ENCODE assay signal across 32 cellular contexts in the genomic region with DNA sequence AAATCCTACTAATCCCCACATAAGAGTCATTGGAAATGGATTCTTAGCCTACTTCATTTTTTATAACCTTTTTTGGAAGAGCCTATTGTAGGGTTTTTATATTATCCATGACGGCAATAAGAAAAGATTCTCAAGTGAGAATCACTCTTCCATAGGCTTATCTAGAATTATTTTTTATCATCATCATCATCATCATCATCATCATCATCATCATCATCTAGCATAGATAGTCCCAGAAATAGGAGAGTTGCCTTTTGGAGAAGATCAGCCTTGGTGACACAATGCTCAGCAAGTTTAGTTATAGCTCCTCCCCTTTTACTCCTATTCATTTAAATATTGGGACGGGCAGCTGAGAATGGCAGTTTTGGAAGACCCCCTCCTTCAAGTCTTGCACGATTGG.
DNase-seq lines count a peak whose midpoint lies in the region; ATAC-seq, FAIRE-seq and TF ChIP-seq lines count a peak whose summit lies in the region.
"Had no signal": no experiment of that assay in that cellular context is flagged by ENCODE, and none has a peak within 500 bp of the region (broad histone marks: within the 10 kb centered on the region; RNA-seq: fewer than 3 reads in every experiment).

No MANE protein-coding gene starts in this region.

- no peak overlapping the region for H2AFZ ChIP-seq in HepG2 (ENCODE audit: low read length)
- peak overlapping the region; percentile 53; the same call in 1 of the 2 replicates for H2AFZ ChIP-seq in H1 (ENCODE audit: low read length)

- H2BK12ac ChIP-seq in H1 (ENCODE audit: low read depth, low read length): no peak overlapping the region

- no peak overlapping the region for H3K14ac ChIP-seq in H1 (ENCODE audit: insufficient read length)

- H2BK5ac ChIP-seq in H1 (ENCODE audit: low read depth, low read length): no peak overlapping the region

- H3K23ac ChIP-seq in H1 (ENCODE audit: insufficient read length): no peak overlapping the region

- no peak overlapping the region for H2BK120ac ChIP-seq in H1 (replicated peaks; ENCODE audit: low read depth, low read length)

- TF ChIP-seq POLR2A in HepG2 (IDR thresholded peaks at IDR 0.05; ENCODE audit: insufficient read depth in 1 of 2, low read depth in 2 of 2, low read length in 2 of 2) (no peak), right lobe of liver (IDR thresholded peaks at IDR 0.05) (no peak), H1 (IDR thresholded peaks at IDR 0.05; ENCODE audit: control extremely low read depth in 1 of 2, low read depth in 2 of 2, low read length in 2 of 2) (no peak)

- H4K5ac ChIP-seq in H1 (ENCODE audit: insufficient read length, low read depth, low read length): no peak overlapping the region

- H3K36me3 ChIP-seq in HepG2 (replicated peaks in 1 of 2; ENCODE audit: control insufficient read depth in 1 of 2, insufficient read depth in 2 of 2, low read length in 2 of 2): no peaks in the 10 kb centered on the region
- H3K36me3 ChIP-seq in right lobe of liver: no peaks in the 10 kb centered on the region
- no peaks in the 10 kb centered on the region for H3K36me3 ChIP-seq in HEK293 (ENCODE audit: control insufficient read depth in 2 of 2, insufficient read depth in 1 of 2, low read length in 2 of 2)
- H3K36me3 ChIP-seq in H1 (ENCODE audit: control insufficient read depth in 2 of 4, insufficient read depth in 4 of 4, low read length in 3 of 4): no peaks in the 10 kb centered on the region
- H3K36me3 ChIP-seq: BE2C; BLaER1; BLaER1 treated with 17β-estradiol and CSF1 and Interleukin-3, amounts not matched to agents 10 nM and 100 nM had no signal

- H3K56ac ChIP-seq in H1 (replicated peaks; ENCODE audit: insufficient read length, low read depth, low read length): no peak overlapping the region

- H3K27ac ChIP-seq in HepG2 (ENCODE audit: extremely low read length, insufficient read depth, low read length) (no peak overlapping the region), right lobe of liver (no peak overlapping the region), HEK293 (ENCODE audit: extremely low read depth, low read depth, low read length) (no peak overlapping the region), H1 (ENCODE audit: low read depth, low read length) (no peak overlapping the region), foreskin keratinocyte (no peak overlapping the region)
- H3K27ac ChIP-seq: 22Rv1; A549; BLaER1; BLaER1 treated with 17β-estradiol and CSF1 and Interleukin-3, amounts not matched to agents 10 nM and 100 nM; C4-2B had no signal

- H3K4me3 ChIP-seq in HepG2 (replicated peaks in 1 of 3; ENCODE audit: insufficient read depth in 1 of 3, low read depth in 2 of 3, low read length in 3 of 3): no peak overlapping the region
- no peak overlapping the region for H3K4me3 ChIP-seq in right lobe of liver
- H3K4me3 ChIP-seq in HEK293 (ENCODE audit: low read depth, low read length): no peak overlapping the region
- H3K4me3 ChIP-seq in H1 (ENCODE audit: extremely low read depth in 1 of 4, insufficient read depth in 2 of 4, low read depth in 3 of 4, low read length in 4 of 4): no peak overlapping the region
- H3K4me3 ChIP-seq: A549; BLaER1; BLaER1 treated with 17β-estradiol and CSF1 and Interleukin-3, amounts not matched to agents 10 nM and 100 nM had no signal

- BruUV-seq in HepG2 (replicated peaks; lab: Mats Ljungman, UMichigan): no TSS peak

- CTCF ChIA-PET in HepG2 (lab: Yijun Ruan, JAX; ENCODE audit: low intra/inter-chr PET ratio, low total read pairs) (no interaction called here), HEK293 (lab: Yijun Ruan, JAX) (interaction anchor here (0.6 kb wide), 1 partner anchor 559 kb away, joined by 3 read pairs; no protein-coding TSS in a partner anchor), H1 (lab: Charles Lee; ENCODE audit: partially characterized antibody) (interaction anchor here (0.9 kb wide), 1 partner anchor 16 kb away, joined by 3 read pairs; no protein-coding TSS in a partner anchor)

- DNase-seq in HepG2 (ENCODE audit: low spot score): no peak
- DNase-seq in right lobe of liver: no peak
- DNase-seq in H1 (ENCODE audit: low read depth in 1 of 2, low spot score in 2 of 2): no peak
- no peak for DNase-seq in stimulated activated CD8-positive, alpha-beta memory T cell treated with anti-CD3 and anti-CD28 coated beads, Interleukin-4, amount 100 ng/mL, for 48 hours
- DNase-seq in foreskin keratinocyte: no peak
- DNase-seq: 8988T; ACHN; AML-193; BE2C; C1 segment of cervical spinal cord; Caco-2; Calu3; CD4-positive, alpha-beta memory T cell; CD4-positive, alpha-beta T cell; CD4-positive, CD25-positive, alpha-beta regulatory T cell; CD8-positive, alpha-beta memory T cell; CD8-positive, alpha-beta T cell; COR-L47; DMS 273 treated with DMSO at 0.1 percent for 48 hours; DMS153; DMS53; DMS79; DMS79 treated with DMSO at 0.1 percent for 48 hours; DND-41; EL had no signal

- H3K4me2 ChIP-seq in HepG2 (ENCODE audit: low read depth, low read length) (no peak overlapping the region), H1 (ENCODE audit: insufficient read depth in 1 of 2, low read depth in 2 of 2, low read length in 2 of 2) (no peak overlapping the region)
- H3K4me2 ChIP-seq: A549; BLaER1; BLaER1 treated with 17β-estradiol and CSF1 and Interleukin-3, amounts not matched to agents 10 nM and 100 nM had no signal

- H3K9ac ChIP-seq in HepG2 (ENCODE audit: insufficient read depth, low read depth, low read length): no peak overlapping the region
- H3K9ac ChIP-seq in H1 (replicated peaks in 1 of 4; ENCODE audit: extremely low read depth in 1 of 4, low read depth in 3 of 4, low read length in 3 of 4): no peak overlapping the region
- H3K9ac ChIP-seq: BLaER1; BLaER1 treated with 17β-estradiol and CSF1 and Interleukin-3, amounts not matched to agents 10 nM and 100 nM had no signal

- no peak overlapping the region for H2BK20ac ChIP-seq in H1 (ENCODE audit: low read length)

- H4K91ac ChIP-seq in H1 (replicated peaks; ENCODE audit: insufficient read length, low read length): no peak overlapping the region

- FAIRE-seq in HepG2 (lab: Jason Lieb, UNC) (no peak), H1 (lab: Jason Lieb, UNC) (no peak)
- FAIRE-seq: A549, D721Med had no signal

- no peaks in the 10 kb centered on the region for H3K9me3 ChIP-seq in HepG2 (ENCODE audit: low read length)
- H3K9me3 ChIP-seq in right lobe of liver: no peaks in the 10 kb centered on the region
- no peaks in the 10 kb centered on the region for H3K9me3 ChIP-seq in HEK293 (ENCODE audit: control insufficient read depth, insufficient read depth, low read depth, low read length)
- no peaks in the 10 kb centered on the region for H3K9me3 ChIP-seq in H1 (ENCODE audit: insufficient read depth in 2 of 2, low read depth in 1 of 2, low read length in 1 of 2)
- H3K9me3 ChIP-seq: A549; BE2C; BLaER1; BLaER1 treated with 17β-estradiol and CSF1 and Interleukin-3, amounts not matched to agents 10 nM and 100 nM; Caco-2 had no signal

- no peak for TF ChIP-seq RAD21 in HepG2 (CRISPR knock-in tag; IDR thresholded peaks at IDR 0.05)
- no peak for TF ChIP-seq RAD21 in H1 (IDR thresholded peaks at IDR 0.05 in 1 of 2, conservative IDR thresholded peaks at IDR 0.05 in 1 of 2; ENCODE audit: low read depth in 2 of 2, low read length in 2 of 2)

- TF ChIP-seq EP300 in HepG2 (IDR thresholded peaks at IDR 0.05; ENCODE audit: low read depth in 2 of 2, low read length in 2 of 2): no peak
- TF ChIP-seq EP300 in HepG2 (CRISPR knock-in tag; IDR thresholded peaks at IDR 0.05; ENCODE audit: borderline replicate concordance): no peak
- TF ChIP-seq EP300 in H1 (IDR thresholded peaks at IDR 0.05; ENCODE audit: borderline replicate concordance in 1 of 2, low read depth in 2 of 2, low read length in 2 of 2): no peak

- no peak overlapping the region for H4K8ac ChIP-seq in H1 (ENCODE audit: extremely low read depth, insufficient read depth, low read length)

- H3K27me3 ChIP-seq in HepG2 (ENCODE audit: control insufficient read depth in 1 of 2, insufficient read depth in 2 of 2, low read length in 2 of 2): no peaks in the 10 kb centered on the region
- H3K27me3 ChIP-seq in right lobe of liver: no peaks in the 10 kb centered on the region
- no peaks in the 10 kb centered on the region for H3K27me3 ChIP-seq in H1 (replicated peaks in 1 of 4; ENCODE audit: control insufficient read depth in 3 of 4, extremely low read depth in 1 of 4, insufficient read depth in 3 of 4, low read length in 3 of 4)
- no peaks in the 10 kb centered on the region for H3K27me3 ChIP-seq in foreskin keratinocyte
- H3K27me3 ChIP-seq: BE2C; BLaER1; BLaER1 treated with 17β-estradiol and CSF1 and Interleukin-3, amounts not matched to agents 10 nM and 100 nM had no signal

- in situ Hi-C loops in HepG2 (cut with HindIII; ENCODE audit: extremely low pct_ligation_motif_present, low pct_unique_long_range_greater_than_20kb): no loop called here

- no peak overlapping the region for H3K18ac ChIP-seq in H1 (ENCODE audit: extremely low read depth, low read length)

- no peak overlapping the region for H3K4ac ChIP-seq in H1 (replicated peaks; ENCODE audit: insufficient read length, low read depth, low read length)

- 35% methylated on average over 3 of the region's 3 CpGs for WGBS in HepG2 (ENCODE audit: low lambda C conversion rate)
- WGBS in right lobe of liver (ENCODE audit: insufficient coverage, low coverage, low lambda C conversion rate, missing lambda C conversion rate): 56% methylated on average over 3 of the region's 3 CpGs
- 92% methylated on average over 3 of the region's 3 CpGs; no CpG with 5 or more reads in 1 of the 2 experiments for WGBS in H1 (ENCODE audit: extremely low coverage in 1 of 2, insufficient coverage in 1 of 2, insufficient read length in 1 of 2, insufficient replicate concordance in 2 of 2, low coverage in 1 of 2, low lambda C conversion rate in 2 of 2, missing lambda C conversion rate in 1 of 2), 2 experiments

- TF ChIP-seq CTCF in HepG2 (CRISPR knock-in tag; IDR thresholded peaks at IDR 0.05): no peak
- TF ChIP-seq CTCF in right lobe of liver (IDR thresholded peaks at IDR 0.05): no peak
- TF ChIP-seq CTCF in HEK293 (tag by site-specific recombination; IDR thresholded peaks at IDR 0.05): no peak
- no peak for TF ChIP-seq CTCF in H1 (IDR thresholded peaks at IDR 0.05; ENCODE audit: control extremely low read depth in 1 of 3, insufficient read depth in 1 of 3, low read depth in 1 of 3, low read length in 3 of 3)
- TF ChIP-seq CTCF in foreskin keratinocyte (conservative IDR thresholded peaks at IDR 0.05): no peak

- POLR2A ChIA-PET in HepG2 (lab: Yijun Ruan, JAX) (no interaction called here), HEK293 (lab: Yijun Ruan, JAX) (no interaction called here), H1 (lab: Charles Lee; ENCODE audit: partially characterized antibody) (no interaction called here)

- no peaks in the 10 kb centered on the region for H4K20me1 ChIP-seq in HepG2 (ENCODE audit: insufficient read depth, low read length)
- no peaks in the 10 kb centered on the region for H4K20me1 ChIP-seq in H1 (replicated peaks in 1 of 2; ENCODE audit: control insufficient read depth in 1 of 2, insufficient read depth in 2 of 2, low read length in 2 of 2)
- H4K20me1 ChIP-seq: BLaER1; BLaER1 treated with 17β-estradiol and CSF1 and Interleukin-3, amounts not matched to agents 10 nM and 100 nM had no signal

- no peak for ATAC-seq in HepG2
- no peak for ATAC-seq in right lobe of liver
- ATAC-seq in foreskin keratinocyte: no peak
- ATAC-seq: A549; CD8-positive, alpha-beta T cell had no signal

- H3K23me2 ChIP-seq in H1 (ENCODE audit: low read depth, low read length): no peaks in the 10 kb centered on the region

- no peak overlapping the region for H2BK15ac ChIP-seq in H1 (ENCODE audit: low read length)

- H3K79me2 ChIP-seq in HepG2 (ENCODE audit: insufficient read depth, low read length): no peaks in the 10 kb centered on the region
- no peaks in the 10 kb centered on the region for H3K79me2 ChIP-seq in H1 (ENCODE audit: control insufficient read depth in 1 of 2, insufficient read depth in 2 of 2, low read length in 2 of 2)

- H2AK5ac ChIP-seq in H1 (ENCODE audit: low read depth, low read length): no peak overlapping the region

- no peaks in the 10 kb centered on the region for H3K79me1 ChIP-seq in H1 (ENCODE audit: low read depth, low read length)

- intact Hi-C loops in HepG2 (cut with micrococcal nuclease; ENCODE audit: unreplicated experiment) (no loop called here), right lobe of liver (cut with DNase I) (no loop called here)

- H3K4me1 ChIP-seq in HepG2 (ENCODE audit: insufficient read depth, low read length): no peaks in the 10 kb centered on the region
- H3K4me1 ChIP-seq in right lobe of liver: no peaks in the 10 kb centered on the region
- no peaks in the 10 kb centered on the region for H3K4me1 ChIP-seq in HEK293 (ENCODE audit: control insufficient read depth, insufficient read depth, low read length)
- no peaks in the 10 kb centered on the region for H3K4me1 ChIP-seq in H1 (replicated peaks in 1 of 4; ENCODE audit: control insufficient read depth in 3 of 4, insufficient read depth in 4 of 4, low read length in 3 of 4)
- H3K4me1 ChIP-seq in foreskin keratinocyte: no peaks in the 10 kb centered on the region
- H3K4me1 ChIP-seq: A549; BE2C; BLaER1; BLaER1 treated with 17β-estradiol and CSF1 and Interleukin-3, amounts not matched to agents 10 nM and 100 nM; Caco-2 had no signal

Comparison
In these comparisons a context has a peak if more than half of its experiments do, and no peak if none do; other contexts are left out.
1. Of the 63 proteins assayed by ChIP-seq in both HepG2 and HEK293: peak only in HepG2: none; only in HEK293: ZNF513; in both: none; in neither: 62.